2 cellular contexts compared by ENCODE assay signal in the genomic region with DNA sequence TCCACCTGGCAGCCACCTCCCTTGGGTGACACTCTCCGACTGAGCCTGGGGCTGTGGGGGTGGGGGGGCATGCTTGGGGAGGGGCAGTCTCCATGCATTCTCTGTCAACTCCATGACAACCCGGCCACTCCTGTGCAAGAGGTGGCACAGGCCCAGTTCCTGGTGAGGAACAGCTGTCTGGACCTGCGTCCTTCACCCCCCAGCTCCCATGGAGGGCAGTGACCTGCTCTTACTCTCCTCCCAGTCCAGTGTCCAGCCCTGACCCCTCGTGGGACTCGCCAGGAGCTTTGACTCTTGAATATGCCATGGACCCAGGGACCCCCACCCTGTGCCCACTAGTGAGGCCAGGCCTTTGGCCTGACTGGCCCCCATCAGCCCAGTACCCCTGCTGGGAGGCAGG. TPM values are rescaled to one million over a fixed set of nuclear protein-coding genes. Genes with fewer than 3 reads are reported as not detected.
"Had no signal": no experiment of that assay in that cellular context is flagged by ENCODE, and none has a peak within 500 bp of the region (broad histone marks: within the 10 kb centered on the region; RNA-seq: fewer than 3 reads in every experiment).

No MANE protein-coding gene starts in this region.

RNA-seq across cellular contexts. Expression of a gene that starts 35.5 kb away (rescaled TPM):
- total RNA-seq: LHCN-M2 had no signal
- polyA plus RNA-seq: SK-N-SH had no signal

RNA-seq across cellular contexts. Expression of a gene that starts 38.0 kb away (rescaled TPM):
- total RNA-seq: LHCN-M2 had no signal
- polyA plus RNA-seq: SK-N-SH had no signal
